Comparison of ENCODE assay signal across 20 cellular contexts in the genomic region with DNA sequence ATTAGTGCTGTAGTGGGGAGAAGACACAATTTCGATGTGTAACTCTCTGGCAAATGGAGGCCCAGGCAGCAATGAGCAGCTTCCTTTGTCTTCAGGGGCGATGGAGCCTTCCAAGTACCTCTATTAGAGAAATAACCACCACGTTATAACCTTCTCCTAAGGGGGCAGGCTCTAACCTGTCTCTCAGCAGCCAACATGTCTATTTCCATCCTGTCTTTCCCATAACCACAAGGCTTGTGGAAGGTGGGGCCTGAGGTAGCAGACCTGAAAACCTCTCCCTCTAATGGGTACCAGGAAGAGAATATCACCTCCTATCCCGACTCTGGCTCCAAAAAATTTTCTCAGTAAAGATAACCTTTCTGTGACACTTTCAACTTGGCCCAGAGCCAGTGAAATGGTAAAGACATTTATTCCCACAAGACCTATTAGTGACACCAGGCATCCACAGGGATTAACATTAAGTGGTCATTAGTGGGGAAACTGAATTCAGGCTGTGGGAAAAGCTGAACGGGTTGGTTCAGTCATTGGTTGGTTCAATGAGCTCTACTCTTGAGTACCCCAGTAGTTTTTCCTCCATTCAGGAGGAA. TPM values are rescaled to one million over a fixed set of nuclear protein-coding genes. Genes with fewer than 3 reads are reported as not detected.
A peak's percentile ranks its signal among the peaks of the same experiment; 100 is the strongest.
DNase-seq lines count a peak whose midpoint lies in the region; ATAC-seq and TF ChIP-seq lines count a peak whose summit lies in the region.
"Had no signal": no experiment of that assay in that cellular context is flagged by ENCODE, and none has a peak within 500 bp of the region (broad histone marks: within the 10 kb centered on the region; RNA-seq: fewer than 3 reads in every experiment).

No MANE protein-coding gene starts in this region.

- H3K4me3 ChIP-seq in BE2C (ENCODE audit: low read depth, low read length) (no peak overlapping the region), epithelial cell of esophagus (ENCODE audit: low read length) (no peak overlapping the region), MG63 (no peak overlapping the region)
- H3K4me3 ChIP-seq: esophagus muscularis mucosa, gastroesophageal sphincter, GM23248, skin epidermis, thyroid gland had no signal

- H3K9me3 ChIP-seq in BE2C: no peaks in the 10 kb centered on the region
- no peaks in the 10 kb centered on the region for H3K9me3 ChIP-seq in MG63
- H3K9me3 ChIP-seq: esophagus muscularis mucosa, gastroesophageal sphincter, thyroid gland had no signal

- H3K27me3 ChIP-seq in BE2C (no peaks in the 10 kb centered on the region), MG63 (no peaks in the 10 kb centered on the region)
- H3K27me3 ChIP-seq: esophagus muscularis mucosa, gastroesophageal sphincter, thyroid gland had no signal

- no peaks in the 10 kb centered on the region for H3K27me3 Mint-ChIP-seq in activated CD4-positive, alpha-beta T cell treated with anti-CD3 and anti-CD28 coated beads for 36 hours

- no peaks in the 10 kb centered on the region for H3K9me3 Mint-ChIP-seq in activated CD4-positive, alpha-beta T cell treated with anti-CD3 and anti-CD28 coated beads for 36 hours (ENCODE audit: low read depth)

- H3K27ac Mint-ChIP-seq in activated CD4-positive, alpha-beta T cell treated with anti-CD3 and anti-CD28 coated beads for 36 hours: peak overlapping the region; percentile 65

- peaks cover 5% of the 10 kb centered on the region; the same call in 1 of the 2 replicates for H3K4me1 ChIP-seq in BE2C

- H3K4me3 Mint-ChIP-seq in activated CD4-positive, alpha-beta T cell treated with anti-CD3 and anti-CD28 coated beads for 36 hours: no peak overlapping the region

- peaks cover 23% of the 10 kb centered on the region for H3K36me3 Mint-ChIP-seq in activated CD4-positive, alpha-beta T cell treated with anti-CD3 and anti-CD28 coated beads for 36 hours (ENCODE audit: low read depth)

- intact Hi-C loops in activated CD4-positive, alpha-beta T cell treated with anti-CD3 and anti-CD28 coated beads for 36 hours (cut with DNase I, micrococcal nuclease): loop anchor here (5.0 to 10.0 kb wide), 2 partner anchors 200 to 413 kb away; a partner anchor contains a TSS

- POLR2A ChIA-PET in activated CD4-positive, alpha-beta T cell treated with anti-CD3 and anti-CD28 coated beads for 36 hours (lab: Charles Lee): interaction anchor here (0.7 to 1.8 kb wide), 2 partner anchors 45 kb away, joined by 3 to 7 read pairs; a partner anchor contains a TSS

- no peak for TF ChIP-seq CTCF in BE2C (IDR thresholded peaks at IDR 0.05; ENCODE audit: low read depth, low read length)
- TF ChIP-seq CTCF in epithelial cell of esophagus (IDR thresholded peaks at IDR 0.05; ENCODE audit: insufficient read depth, low read depth, low read length, missing control alignments): no peak

- peaks cover 44% of the 10 kb centered on the region for H3K4me1 Mint-ChIP-seq in activated CD4-positive, alpha-beta T cell treated with anti-CD3 and anti-CD28 coated beads for 36 hours

- DNase-seq in activated CD4-positive, alpha-beta T cell treated with anti-CD3 and anti-CD28 coated beads for 36 hours: no peak
- no peak for DNase-seq in activated CD4-positive, alpha-beta T cell treated with anti-CD3 and anti-CD28 coated beads, Interleukin-2, amount 50 U/mL, for 4 hours
- DNase-seq in BE2C (peak; percentile 28), NCI-H2171 treated with DMSO at 0.1 percent for 48 hours (lab: John Stamatoyannopoulos, UW) (peak; percentile 58), epithelial cell of esophagus (ENCODE audit: low read depth) (peak; percentile 78), GF-D8 (lab: John Stamatoyannopoulos, UW) (no peak), MG63 (no peak)
- DNase-seq: 8988T; activated CD8-positive, alpha-beta memory T cell treated with anti-CD3 and anti-CD28 coated beads, Interleukin-2, amount 50 U/mL, for 48 hours; activated gamma-delta T cell treated with Interleukin-2 at 50 U/mL for 16 hours; Calu3; GM23248; NCI-H1105; NCI-H2107; stimulated activated naive CD4-positive, alpha-beta T cell; thyroid gland had no signal

- ATAC-seq in activated CD4-positive, alpha-beta T cell treated with anti-CD3 and anti-CD28 coated beads for 36 hours: no peak
- ATAC-seq in HG03520 (IDR thresholded peaks at IDR 0.05; ENCODE audit: unreplicated experiment): no peak
- ATAC-seq: gastroesophageal sphincter had no signal

- CTCF ChIA-PET in activated CD4-positive, alpha-beta T cell treated with anti-CD3 and anti-CD28 coated beads for 36 hours (lab: Charles Lee): interaction anchor here (1.0 kb wide), 1 partner anchor 9 kb away, joined by 4 read pairs; a partner anchor contains a TSS

- H3K36me3 ChIP-seq in BE2C: peaks cover under 1% of the 10 kb centered on the region; the same call in 1 of the 2 replicates
- H3K36me3 ChIP-seq in MG63: peaks cover 2% of the 10 kb centered on the region; the same call in 1 of the 2 replicates
- H3K36me3 ChIP-seq: thyroid gland had no signal

RNA-seq across cellular contexts. Expression of a gene that starts 4.0 kb away (rescaled TPM):
- 10 to 100 TPM; 10.7 to 14.6 TPM for total RNA-seq in activated CD4-positive, alpha-beta T cell treated with anti-CD3 and anti-CD28 coated beads for 36 hours
- 23.2 TPM for polyA plus RNA-seq in BE2C (2012; ENCODE audit: insufficient read depth, insufficient read length, low read depth)
- 17.7 and 33.5 TPM in 2 replicates for total RNA-seq in MG63 (2014; rRNA removed; shearing (Covaris generic); ENCODE audit: low replicate concordance)

RNA-seq across cellular contexts. Expression of a gene that starts 9.4 kb away (rescaled TPM):
- total RNA-seq in activated CD4-positive, alpha-beta T cell treated with anti-CD3 and anti-CD28 coated beads for 36 hours: 10 to 100 TPM; 51.0 to 57.3 TPM
- polyA plus RNA-seq in BE2C (2012; ENCODE audit: insufficient read depth, insufficient read length, low read depth): 63.3 TPM
- total RNA-seq in MG63 (2014; rRNA removed; shearing (Covaris generic); ENCODE audit: low replicate concordance): 27.4 and 37.3 TPM in 2 replicates

RNA-seq across cellular contexts. Expression of a gene that starts 14.5 kb away (rescaled TPM):
- under 1 TPM in 1 of 2 experiments, not detected in 1; 0.50 TPM for total RNA-seq in activated CD4-positive, alpha-beta T cell treated with anti-CD3 and anti-CD28 coated beads for 36 hours
- polyA plus RNA-seq in BE2C (2012; ENCODE audit: insufficient read depth, insufficient read length, low read depth): 0.42 TPM
- total RNA-seq in MG63 (2014; rRNA removed; shearing (Covaris generic); ENCODE audit: low replicate concordance): not detected in 2 replicates
- total RNA-seq: GM23248 had no signal
- polyA plus RNA-seq: GM23248 had no signal

RNA-seq across cellular contexts. Expression of a gene that starts 38.7 kb away (rescaled TPM):
- total RNA-seq in activated CD4-positive, alpha-beta T cell treated with anti-CD3 and anti-CD28 coated beads for 36 hours: 100 to 1,000 TPM in 1 of 2 experiments, 10 to 100 TPM in 1; 93.4 to 129 TPM
- polyA plus RNA-seq in BE2C (2012; ENCODE audit: insufficient read depth, insufficient read length, low read depth): 153 TPM
- 62.9 and 75.6 TPM in 2 replicates for total RNA-seq in MG63 (2014; rRNA removed; shearing (Covaris generic); ENCODE audit: low replicate concordance)

RNA-seq across cellular contexts. Expression of a gene that starts 39.0 kb away (rescaled TPM):
- total RNA-seq in activated CD4-positive, alpha-beta T cell treated with anti-CD3 and anti-CD28 coated beads for 36 hours: 10 to 100 TPM; 58.3 to 65.2 TPM
- 125 TPM for polyA plus RNA-seq in BE2C (2012; ENCODE audit: insufficient read depth, insufficient read length, low read depth)
- 34.4 and 51.7 TPM in 2 replicates for total RNA-seq in MG63 (2014; rRNA removed; shearing (Covaris generic); ENCODE audit: low replicate concordance)

Comparison
In these comparisons a context has a peak if more than half of its experiments do, and no peak if none do; other contexts are left out.
1. DNase-seq: peak in BE2C (single experiment), NCI-H2171 treated with DMSO at 0.1 percent for 48 hours (single experiment) and epithelial cell of esophagus (single experiment); none in activated CD4-positive, alpha-beta T cell treated with anti-CD3 and anti-CD28 coated beads for 36 hours (single experiment), activated CD4-positive, alpha-beta T cell treated with anti-CD3 and anti-CD28 coated beads, Interleukin-2, amount 50 U/mL, for 4 hours (0 of 2), GF-D8 (single experiment) and MG63 (single experiment).